Comparison of ENCODE assay signal across 9 cellular contexts in the genomic region with DNA sequence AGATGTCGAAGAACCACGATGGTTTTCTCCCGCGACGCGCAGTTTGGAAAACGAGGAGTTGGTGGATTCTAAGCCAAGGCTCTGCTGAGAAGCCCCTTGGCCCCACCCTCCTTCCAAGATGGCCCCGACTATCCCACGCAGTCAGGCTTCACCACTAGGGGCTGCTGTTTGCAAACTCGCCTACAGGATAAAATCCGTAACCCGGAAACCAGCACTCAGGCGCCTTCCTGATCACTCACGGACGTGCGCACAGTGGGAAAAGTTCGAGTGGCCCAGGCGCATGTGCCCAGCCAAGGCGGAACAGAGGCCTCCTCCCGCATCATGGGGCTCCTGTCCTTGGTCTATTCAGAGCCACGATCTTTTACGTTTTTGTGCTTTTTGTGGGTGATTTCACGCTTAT. TPM values are rescaled to one million over a fixed set of nuclear protein-coding genes. Genes with fewer than 3 reads are reported as not detected.
DNase-seq lines count a peak whose midpoint lies in the region; ATAC-seq, FAIRE-seq and TF ChIP-seq lines count a peak whose summit lies in the region.
"Had no signal": no experiment of that assay in that cellular context is flagged by ENCODE, and none has a peak within 500 bp of the region (broad histone marks: within the 10 kb centered on the region; RNA-seq: fewer than 3 reads in every experiment).

No MANE protein-coding gene starts in this region.

- peak; percentile 75 for TF ChIP-seq CTCF in epithelial cell of proximal tubule (conservative IDR thresholded peaks at IDR 0.05; ENCODE audit: low read depth, low read length)

- no peaks in the 10 kb centered on the region for H3K9me3 ChIP-seq in Karpas-422 (ENCODE audit: low read length)

- peaks cover 41% of the 10 kb centered on the region for H3K4me1 ChIP-seq in Karpas-422 (ENCODE audit: low read length)

- H3K36me3 Mint-ChIP-seq in activated CD4-positive, alpha-beta memory T cell treated with anti-CD3 and anti-CD28 coated beads, Interleukin-2, amount 10 ng/mL, durations not matched to agents 7 days and 5 days (ENCODE audit: low read depth) = peaks cover 9% of the 10 kb centered on the region

- H3K9me2 ChIP-seq in Karpas-422 (replicated peaks; ENCODE audit: insufficient read depth, low read length) = no peaks in the 10 kb centered on the region

- peaks cover 4% of the 10 kb centered on the region; the same call in 1 of the 2 replicates for H3K79me2 ChIP-seq in Karpas-422 (ENCODE audit: low read length)

- H3K9me3 Mint-ChIP-seq in activated CD4-positive, alpha-beta memory T cell treated with anti-CD3 and anti-CD28 coated beads, Interleukin-2, amount 10 ng/mL, durations not matched to agents 7 days and 5 days = no peaks in the 10 kb centered on the region

- CTCF ChIA-PET in activated CD4-positive, alpha-beta memory T cell treated with anti-CD3 and anti-CD28 coated beads, Interleukin-2, amount 10 ng/mL, durations not matched to agents 7 days and 5 days (lab: Charles Lee) = interaction anchor here (1.8 kb wide), 1 partner anchor 48 kb away, joined by 6 read pairs; no protein-coding TSS in a partner anchor

- no peak overlapping the region for H3K4me3 ChIP-seq in Karpas-422 (ENCODE audit: low read length)
- H3K4me3 ChIP-seq in epithelial cell of proximal tubule (ENCODE audit: low read depth, low read length) = no peak overlapping the region

- no peaks in the 10 kb centered on the region for H3K27me3 Mint-ChIP-seq in activated CD4-positive, alpha-beta memory T cell treated with anti-CD3 and anti-CD28 coated beads, Interleukin-2, amount 10 ng/mL, durations not matched to agents 7 days and 5 days

- ATAC-seq in GM18858 (IDR thresholded peaks at IDR 0.05; ENCODE audit: unreplicated experiment) = no peak
- ATAC-seq in GM21367 (IDR thresholded peaks at IDR 0.05; ENCODE audit: unreplicated experiment) = no peak

- no peaks in the 10 kb centered on the region for H3K4me1 Mint-ChIP-seq in activated CD4-positive, alpha-beta memory T cell treated with anti-CD3 and anti-CD28 coated beads, Interleukin-2, amount 10 ng/mL, durations not matched to agents 7 days and 5 days

- H2AFZ ChIP-seq in Karpas-422 (ENCODE audit: low read length) = no peak overlapping the region

- DNase-seq in EH (ENCODE audit: low read depth) = peak; percentile 46
- DNase-seq in Karpas-422 = peak; percentile 86
- peak; percentile 46 for DNase-seq in activated CD4-positive, alpha-beta memory T cell treated with anti-CD3 and anti-CD28 coated beads, Interleukin-2, amount 10 ng/mL, durations not matched to agents 7 days and 5 days
- no peak for DNase-seq in epithelial cell of proximal tubule (ENCODE audit: low read depth)
- peak; percentile 42 for DNase-seq in myocyte (ENCODE audit: low read depth)
- peak; percentile 35 for DNase-seq in urothelium cell line (ENCODE audit: low spot score)

- H3K36me3 ChIP-seq in Karpas-422 (ENCODE audit: insufficient read depth, low read length) = peaks cover 9% of the 10 kb centered on the region

- H4K20me1 ChIP-seq in Karpas-422 (ENCODE audit: insufficient read depth, low read depth, low read length) = peaks cover 10% of the 10 kb centered on the region; the same call in 1 of the 2 replicates

- FAIRE-seq in urothelium cell line (lab: Jason Lieb, UNC) = no peak
- FAIRE-seq: TTC549 had no signal

- H3K4me2 ChIP-seq in Karpas-422 (ENCODE audit: low read depth, low read length, poor library complexity, severe bottlenecking) = no peak overlapping the region

- H3K9ac ChIP-seq in Karpas-422 (ENCODE audit: low read length) = no peak overlapping the region

- POLR2A ChIA-PET in activated CD4-positive, alpha-beta memory T cell treated with anti-CD3 and anti-CD28 coated beads, Interleukin-2, amount 10 ng/mL, durations not matched to agents 7 days and 5 days (lab: Charles Lee) = no interaction called here

- H3K27me3 ChIP-seq in Karpas-422 (ENCODE audit: low read length) = no peaks in the 10 kb centered on the region

- no peak overlapping the region for H3K4me3 Mint-ChIP-seq in activated CD4-positive, alpha-beta memory T cell treated with anti-CD3 and anti-CD28 coated beads, Interleukin-2, amount 10 ng/mL, durations not matched to agents 7 days and 5 days

- no peak overlapping the region for H3K27ac Mint-ChIP-seq in activated CD4-positive, alpha-beta memory T cell treated with anti-CD3 and anti-CD28 coated beads, Interleukin-2, amount 10 ng/mL, durations not matched to agents 7 days and 5 days

- no peak overlapping the region for H3K27ac ChIP-seq in Karpas-422 (ENCODE audit: low read length)

RNA-seq across cellular contexts. Expression of a gene that starts 19.2 kb away (rescaled TPM):
- 106 and 170 TPM in 2 replicates for total RNA-seq in Karpas-422 (2014; rRNA removed; shearing (Covaris generic); ENCODE audit: low replicate concordance)
- 100 to 1,000 TPM; 177 to 191 TPM for total RNA-seq in activated CD4-positive, alpha-beta memory T cell treated with anti-CD3 and anti-CD28 coated beads, Interleukin-2, amount 10 ng/mL, durations not matched to agents 7 days and 5 days
- total RNA-seq in epithelial cell of proximal tubule (91.4 and 114 TPM in 2 replicates), myocyte (70.9 and 73.3 TPM in 2 replicates)
- polyA plus RNA-seq in myocyte (2012) = 492 TPM

RNA-seq across cellular contexts. Expression of a gene that starts 28.0 kb away (rescaled TPM):
- 91.5 and 284 TPM in 2 replicates for total RNA-seq in Karpas-422 (2014; rRNA removed; shearing (Covaris generic); ENCODE audit: low replicate concordance)
- 10 to 100 TPM; 67.3 to 71.2 TPM for total RNA-seq in activated CD4-positive, alpha-beta memory T cell treated with anti-CD3 and anti-CD28 coated beads, Interleukin-2, amount 10 ng/mL, durations not matched to agents 7 days and 5 days
- total RNA-seq in epithelial cell of proximal tubule (180 and 197 TPM in 2 replicates), myocyte (124 and 141 TPM in 2 replicates)
- polyA plus RNA-seq in myocyte (2012) = 93.8 TPM

RNA-seq across cellular contexts. Expression of a gene that starts 31.8 kb away (rescaled TPM):
- 42.2 and 124 TPM in 2 replicates for total RNA-seq in Karpas-422 (2014; rRNA removed; shearing (Covaris generic); ENCODE audit: low replicate concordance)
- 10 to 100 TPM; 63.6 to 66.8 TPM for total RNA-seq in activated CD4-positive, alpha-beta memory T cell treated with anti-CD3 and anti-CD28 coated beads, Interleukin-2, amount 10 ng/mL, durations not matched to agents 7 days and 5 days
- total RNA-seq in epithelial cell of proximal tubule = 115 and 149 TPM in 2 replicates
- total RNA-seq in myocyte = 186 and 193 TPM in 2 replicates
- polyA plus RNA-seq in myocyte (2012) = 78.8 TPM

RNA-seq across cellular contexts. Expression of a gene that starts 56.3 kb away (rescaled TPM):
- total RNA-seq in Karpas-422 (2014; rRNA removed; shearing (Covaris generic); ENCODE audit: low replicate concordance) = 5.6 and 13.5 TPM in 2 replicates
- total RNA-seq in activated CD4-positive, alpha-beta memory T cell treated with anti-CD3 and anti-CD28 coated beads, Interleukin-2, amount 10 ng/mL, durations not matched to agents 7 days and 5 days = 1 to 10 TPM; 7.6 to 8.4 TPM
- total RNA-seq in epithelial cell of proximal tubule (134 and 139 TPM in 2 replicates), myocyte (44.0 and 45.3 TPM in 2 replicates)
- 14.9 TPM for polyA plus RNA-seq in myocyte (2012)
